In genomic region chr6:170049641-170050491, GRCh38 we compare ENCODE assay signal across 9 cellular contexts.
DNase-seq lines count a peak whose midpoint lies in the region; ATAC-seq, FAIRE-seq and TF ChIP-seq lines count a peak whose summit lies in the region.
"Had no signal": no experiment of that assay in that cellular context is flagged by ENCODE, and none has a peak within 500 bp of the region (broad histone marks: within the 10 kb centered on the region; RNA-seq: fewer than 3 reads in every experiment).

No MANE protein-coding gene starts in this region.

- DNase-seq in HS-5 (ENCODE audit: low read depth), result peak; percentile 56
- peak; percentile 57 for DNase-seq in bronchial epithelial cell (ENCODE audit: low read depth)
- DNase-seq in left lung, result peak; percentile 70 to 76
- peak; percentile 19 for DNase-seq in stimulated activated CD8-positive, alpha-beta memory T cell treated with anti-CD3 and anti-CD28 coated beads, Interleukin-4, amount 100 ng/mL, for 48 hours
- no peak for DNase-seq in activated CD4-positive, alpha-beta memory T cell treated with anti-CD3 and anti-CD28 coated beads, Interleukin-2, amount 10 ng/mL, durations not matched to agents 7 days and 5 days
- DNase-seq in OCI-M2 (lab: John Stamatoyannopoulos, UW; ENCODE audit: unreplicated experiment), result no peak

- no peak for TF ChIP-seq CTCF in bronchial epithelial cell (IDR thresholded peaks at IDR 0.05; ENCODE audit: insufficient read depth, low read length, severe bottlenecking)
- TF ChIP-seq CTCF in left lung (IDR thresholded peaks at IDR 0.05), result no peak

- intact Hi-C loops in left lung (cut with DNase I), result no loop called here

- H3K36me3 ChIP-seq in bronchial epithelial cell (ENCODE audit: control insufficient read depth, insufficient read depth, low read length) (no peaks in the 10 kb centered on the region), left lung (no peaks in the 10 kb centered on the region)

- H3K4me3 ChIP-seq in bronchial epithelial cell (ENCODE audit: low read depth, low read length), result no peak overlapping the region
- no peak overlapping the region for H3K4me3 ChIP-seq in left lung

- no peaks in the 10 kb centered on the region for H3K27me3 Mint-ChIP-seq in activated CD4-positive, alpha-beta memory T cell treated with anti-CD3 and anti-CD28 coated beads, Interleukin-2, amount 10 ng/mL, durations not matched to agents 7 days and 5 days
- H3K27me3 Mint-ChIP-seq: activated naive CD4-positive, alpha-beta T cell treated with anti-CD3 and anti-CD28 coated beads, Interleukin-2, amount 50 U/mL, for 24 hours had no signal

- no peak overlapping the region for H3K27ac Mint-ChIP-seq in activated CD4-positive, alpha-beta memory T cell treated with anti-CD3 and anti-CD28 coated beads, Interleukin-2, amount 10 ng/mL, durations not matched to agents 7 days and 5 days
- H3K27ac Mint-ChIP-seq: activated naive CD4-positive, alpha-beta T cell treated with anti-CD3 and anti-CD28 coated beads, Interleukin-2, amount 50 U/mL, for 24 hours had no signal

- H3K27me3 ChIP-seq in bronchial epithelial cell (ENCODE audit: control insufficient read depth, insufficient read depth, low read length) (peaks cover 3% of the 10 kb centered on the region), left lung (peaks cover 0 to 25% of the 10 kb centered on the region in 2 donors)

- peaks cover 5 to 41% of the 10 kb centered on the region in 2 donors for H3K4me1 ChIP-seq in left lung

- H3K27ac ChIP-seq in left lung, result peak overlapping the region; percentile 39 to 83

- POLR2A ChIA-PET in activated CD4-positive, alpha-beta memory T cell treated with anti-CD3 and anti-CD28 coated beads, Interleukin-2, amount 10 ng/mL, durations not matched to agents 7 days and 5 days (lab: Charles Lee), result no interaction called here

- no peak overlapping the region for H3K4me3 Mint-ChIP-seq in activated CD4-positive, alpha-beta memory T cell treated with anti-CD3 and anti-CD28 coated beads, Interleukin-2, amount 10 ng/mL, durations not matched to agents 7 days and 5 days
- H3K4me3 Mint-ChIP-seq: activated naive CD4-positive, alpha-beta T cell treated with anti-CD3 and anti-CD28 coated beads, Interleukin-2, amount 50 U/mL, for 24 hours had no signal

- no peak for FAIRE-seq in bronchial epithelial cell (lab: Jason Lieb, UNC)

- peak; percentile 69 for ATAC-seq in left lung
- no peak for ATAC-seq in HG02981 (IDR thresholded peaks at IDR 0.05; ENCODE audit: unreplicated experiment)
- no peak for ATAC-seq in HG02973 (IDR thresholded peaks at IDR 0.05; ENCODE audit: unreplicated experiment)

- peaks cover 4% of the 10 kb centered on the region for H3K9me3 Mint-ChIP-seq in activated CD4-positive, alpha-beta memory T cell treated with anti-CD3 and anti-CD28 coated beads, Interleukin-2, amount 10 ng/mL, durations not matched to agents 7 days and 5 days
- H3K9me3 Mint-ChIP-seq: activated naive CD4-positive, alpha-beta T cell treated with anti-CD3 and anti-CD28 coated beads, Interleukin-2, amount 50 U/mL, for 24 hours had no signal

- H3K9me3 ChIP-seq in left lung, result no peaks in the 10 kb centered on the region

- CTCF ChIA-PET in activated CD4-positive, alpha-beta memory T cell treated with anti-CD3 and anti-CD28 coated beads, Interleukin-2, amount 10 ng/mL, durations not matched to agents 7 days and 5 days (lab: Charles Lee), result no interaction called here

- H3K4me1 Mint-ChIP-seq in activated CD4-positive, alpha-beta memory T cell treated with anti-CD3 and anti-CD28 coated beads, Interleukin-2, amount 10 ng/mL, durations not matched to agents 7 days and 5 days, result peaks cover 4% of the 10 kb centered on the region
- H3K4me1 Mint-ChIP-seq: activated naive CD4-positive, alpha-beta T cell treated with anti-CD3 and anti-CD28 coated beads, Interleukin-2, amount 50 U/mL, for 24 hours had no signal

- no peaks in the 10 kb centered on the region for H3K36me3 Mint-ChIP-seq in activated CD4-positive, alpha-beta memory T cell treated with anti-CD3 and anti-CD28 coated beads, Interleukin-2, amount 10 ng/mL, durations not matched to agents 7 days and 5 days (ENCODE audit: low read depth)
- H3K36me3 Mint-ChIP-seq: activated naive CD4-positive, alpha-beta T cell treated with anti-CD3 and anti-CD28 coated beads, Interleukin-2, amount 50 U/mL, for 24 hours had no signal

Comparison
In these comparisons a context has a peak if more than half of its experiments do, and no peak if none do; other contexts are left out.
1. DNase-seq: peak in HS-5 (single experiment), bronchial epithelial cell (single experiment), left lung (2 of 2) and stimulated activated CD8-positive, alpha-beta memory T cell treated with anti-CD3 and anti-CD28 coated beads, Interleukin-4, amount 100 ng/mL, for 48 hours (single experiment); none in activated CD4-positive, alpha-beta memory T cell treated with anti-CD3 and anti-CD28 coated beads, Interleukin-2, amount 10 ng/mL, durations not matched to agents 7 days and 5 days (single experiment) and OCI-M2 (single experiment).